ENCODE assay signal across 1 cellular context in the genomic region with DNA sequence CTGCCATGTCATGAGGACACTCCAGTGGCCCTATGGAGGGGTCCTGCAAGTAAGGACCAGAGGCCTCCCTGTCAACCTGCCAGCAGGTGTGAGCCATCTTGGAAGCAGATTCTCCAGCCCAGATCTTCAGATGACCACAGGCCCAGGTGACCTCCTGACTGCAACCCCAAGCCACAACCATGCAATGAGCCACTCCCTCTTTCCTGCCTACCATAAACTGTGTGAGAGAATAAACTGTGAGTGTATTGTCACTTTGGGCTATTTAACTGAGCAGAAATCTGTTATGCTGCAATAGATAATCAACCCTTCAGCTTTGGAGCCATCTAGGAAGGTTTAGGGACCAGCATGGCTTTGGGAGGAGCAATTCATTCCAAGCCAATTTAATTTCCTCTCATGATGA.
TF ChIP-seq lines count a peak whose summit lies in the region.

No MANE protein-coding gene starts in this region.

TF ChIP-seq in GM12878, 131 proteins besides CTCF, POLR2A, EP300 and RAD21:
- TF ChIP-seq, protein P1, sequence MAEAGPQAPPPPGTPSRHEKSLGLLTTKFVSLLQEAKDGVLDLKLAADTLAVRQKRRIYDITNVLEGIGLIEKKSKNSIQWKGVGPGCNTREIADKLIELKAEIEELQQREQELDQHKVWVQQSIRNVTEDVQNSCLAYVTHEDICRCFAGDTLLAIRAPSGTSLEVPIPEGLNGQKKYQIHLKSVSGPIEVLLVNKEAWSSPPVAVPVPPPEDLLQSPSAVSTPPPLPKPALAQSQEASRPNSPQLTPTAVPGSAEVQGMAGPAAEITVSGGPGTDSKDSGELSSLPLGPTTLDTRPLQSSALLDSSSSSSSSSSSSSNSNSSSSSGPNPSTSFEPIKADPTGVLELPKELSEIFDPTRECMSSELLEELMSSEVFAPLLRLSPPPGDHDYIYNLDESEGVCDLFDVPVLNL (IDR thresholded peaks at IDR 0.05; ENCODE audit: low read depth, low read length), result no peak
- TF ChIP-seq ZNF274 (IDR thresholded peaks at IDR 0.05; ENCODE audit: insufficient read depth, insufficient read length) (no peak), HDGF (IDR thresholded peaks at IDR 0.05) (no peak), PAX5 (IDR thresholded peaks at IDR 0.05; ENCODE audit: borderline replicate concordance, low read depth, low read length) (no peak), IKZF2 (IDR thresholded peaks at IDR 0.05) (no peak)
- TF ChIP-seq, protein P2, sequence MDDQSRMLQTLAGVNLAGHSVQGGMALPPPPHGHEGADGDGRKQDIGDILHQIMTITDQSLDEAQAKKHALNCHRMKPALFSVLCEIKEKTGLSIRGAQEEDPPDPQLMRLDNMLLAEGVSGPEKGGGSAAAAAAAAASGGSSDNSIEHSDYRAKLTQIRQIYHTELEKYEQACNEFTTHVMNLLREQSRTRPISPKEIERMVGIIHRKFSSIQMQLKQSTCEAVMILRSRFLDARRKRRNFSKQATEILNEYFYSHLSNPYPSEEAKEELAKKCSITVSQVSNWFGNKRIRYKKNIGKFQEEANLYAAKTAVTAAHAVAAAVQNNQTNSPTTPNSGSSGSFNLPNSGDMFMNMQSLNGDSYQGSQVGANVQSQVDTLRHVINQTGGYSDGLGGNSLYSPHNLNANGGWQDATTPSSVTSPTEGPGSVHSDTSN (IDR thresholded peaks at IDR 0.05; ENCODE audit: insufficient replicate concordance, low read depth, low read length), result no peak
